1 cellular context compared by ENCODE assay signal in the genomic region with DNA sequence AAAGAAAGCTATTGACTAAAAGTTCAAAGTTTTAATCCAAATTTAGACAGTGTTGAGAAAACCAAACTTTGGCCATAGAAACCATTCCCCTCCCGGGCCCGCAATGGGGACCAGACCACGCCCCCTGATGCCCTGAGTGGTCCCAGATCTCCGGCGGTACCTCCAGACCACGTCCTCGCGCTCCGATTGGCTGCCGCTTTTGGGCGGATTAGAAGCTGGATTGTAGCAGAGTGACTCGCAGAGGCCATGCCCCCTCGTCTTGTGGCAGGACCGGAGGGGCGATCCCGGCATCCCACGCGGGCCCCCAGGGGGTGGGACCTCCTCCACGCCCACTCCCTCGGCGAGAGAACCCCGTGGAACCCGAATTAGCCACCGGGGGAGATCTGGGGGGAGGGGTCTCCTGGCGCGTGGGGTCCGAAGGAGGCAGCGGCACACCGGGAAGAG.
TF ChIP-seq lines count a peak whose summit lies in the region.

No MANE protein-coding gene starts in this region.

TF ChIP-seq in K562, 482 proteins besides CTCF, POLR2A, EP300 and RAD21:
- TF ChIP-seq NR2C1 (IDR thresholded peaks at IDR 0.05), result no peak
- no peak for TF ChIP-seq NR2C1 (tag; IDR thresholded peaks at IDR 0.05)
- TF ChIP-seq ZBTB7A (IDR thresholded peaks at IDR 0.05; ENCODE audit: borderline replicate concordance, control insufficient read depth, low read depth, low read length), result peak; percentile 42; the same call in 1 of the 2 replicates
- TF ChIP-seq, protein P1, sequence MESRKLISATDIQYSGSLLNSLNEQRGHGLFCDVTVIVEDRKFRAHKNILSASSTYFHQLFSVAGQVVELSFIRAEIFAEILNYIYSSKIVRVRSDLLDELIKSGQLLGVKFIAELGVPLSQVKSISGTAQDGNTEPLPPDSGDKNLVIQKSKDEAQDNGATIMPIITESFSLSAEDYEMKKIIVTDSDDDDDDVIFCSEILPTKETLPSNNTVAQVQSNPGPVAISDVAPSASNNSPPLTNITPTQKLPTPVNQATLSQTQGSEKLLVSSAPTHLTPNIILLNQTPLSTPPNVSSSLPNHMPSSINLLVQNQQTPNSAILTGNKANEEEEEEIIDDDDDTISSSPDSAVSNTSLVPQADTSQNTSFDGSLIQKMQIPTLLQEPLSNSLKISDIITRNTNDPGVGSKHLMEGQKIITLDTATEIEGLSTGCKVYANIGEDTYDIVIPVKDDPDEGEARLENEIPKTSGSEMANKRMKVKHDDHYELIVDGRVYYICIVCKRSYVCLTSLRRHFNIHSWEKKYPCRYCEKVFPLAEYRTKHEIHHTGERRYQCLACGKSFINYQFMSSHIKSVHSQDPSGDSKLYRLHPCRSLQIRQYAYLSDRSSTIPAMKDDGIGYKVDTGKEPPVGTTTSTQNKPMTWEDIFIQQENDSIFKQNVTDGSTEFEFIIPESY (CRISPR knock-in tag; IDR thresholded peaks at IDR 0.05), result peak; percentile 80
- peak; percentile 96 for TF ChIP-seq ZNF224 (CRISPR knock-in tag; IDR thresholded peaks at IDR 0.05)
